7 cellular contexts compared by ENCODE assay signal in the genomic region with DNA sequence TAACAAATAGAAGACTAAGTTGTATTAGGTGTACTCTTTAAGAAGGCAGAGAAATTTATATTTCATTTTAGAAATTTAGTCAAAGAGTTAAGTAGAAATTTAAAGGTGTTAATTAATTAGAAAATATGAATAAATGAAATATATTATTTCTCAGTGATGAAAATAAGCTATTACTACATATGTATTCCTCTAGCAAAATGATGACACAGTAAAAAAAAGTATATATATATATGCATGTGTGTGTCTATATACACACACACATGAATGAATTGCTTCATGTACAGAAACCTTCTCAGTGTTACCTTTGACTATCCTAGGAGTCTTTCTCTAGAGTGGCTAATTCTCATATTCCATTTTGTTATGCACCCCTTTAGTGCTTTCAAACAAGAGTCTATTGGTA. TPM values are rescaled to one million over a fixed set of nuclear protein-coding genes. Genes with fewer than 3 reads are reported as not detected.
"Had no signal": no experiment of that assay in that cellular context is flagged by ENCODE, and none has a peak within 500 bp of the region (broad histone marks: within the 10 kb centered on the region; RNA-seq: fewer than 3 reads in every experiment).

No MANE protein-coding gene starts in this region.

- H2AFZ ChIP-seq: GM23248 had no signal

- H3K9ac ChIP-seq: GM23248 had no signal

- DNase-seq: GM23248, GOT3, H9, HCEC 1CT, KG1 had no signal

- H3K4me3 ChIP-seq: GM23248 had no signal

- H3K27ac ChIP-seq: GM23248, HL-60 had no signal

RNA-seq across cellular contexts. Expression of gene LYVE1, which starts 35.1 kb away (rescaled TPM):
- total RNA-seq: GM23248, H9, HT1080 had no signal
- polyA plus RNA-seq: GM23248 had no signal
